ENCODE assay signal across 1 cellular context in the genomic region with DNA sequence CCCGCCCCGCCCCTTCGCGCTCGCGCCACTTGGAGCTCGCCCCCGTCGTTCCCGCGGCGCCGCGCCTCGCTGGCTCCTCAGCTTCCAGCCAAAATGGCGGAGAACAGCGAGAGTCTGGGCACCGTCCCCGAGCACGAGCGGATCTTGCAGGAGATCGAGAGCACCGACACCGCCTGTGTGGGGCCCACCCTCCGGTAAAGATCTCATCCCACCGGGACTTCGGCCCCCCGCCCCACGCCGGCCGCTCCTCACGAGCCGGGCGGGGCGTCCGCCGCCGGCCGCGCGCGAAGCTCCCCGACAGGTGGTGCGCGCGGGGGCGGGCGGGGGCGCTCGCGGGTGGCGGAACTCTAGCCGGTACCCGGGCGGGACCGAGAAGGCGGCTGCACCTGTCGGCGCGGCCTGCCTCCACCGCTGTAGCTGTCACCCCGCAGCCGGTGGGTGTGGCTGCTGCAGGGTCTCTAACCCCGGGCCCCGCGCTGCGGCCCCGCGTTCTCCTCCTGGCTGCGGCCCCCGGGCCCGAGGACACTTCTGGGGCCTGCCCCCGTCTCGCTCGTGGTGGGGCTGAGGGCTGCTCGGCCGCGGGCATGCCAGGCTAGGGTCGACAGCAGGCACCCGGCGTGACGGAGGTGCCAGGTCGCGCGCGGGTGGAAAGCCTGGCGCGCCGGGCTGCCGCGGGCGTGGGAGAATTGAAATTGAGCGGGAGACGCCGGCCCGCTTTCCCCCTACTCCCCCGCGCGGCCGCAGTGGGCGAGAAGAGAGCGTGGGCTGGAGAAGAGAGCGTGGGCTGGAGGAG.
TF ChIP-seq lines count a peak whose summit lies in the region.

A gene with protein sequence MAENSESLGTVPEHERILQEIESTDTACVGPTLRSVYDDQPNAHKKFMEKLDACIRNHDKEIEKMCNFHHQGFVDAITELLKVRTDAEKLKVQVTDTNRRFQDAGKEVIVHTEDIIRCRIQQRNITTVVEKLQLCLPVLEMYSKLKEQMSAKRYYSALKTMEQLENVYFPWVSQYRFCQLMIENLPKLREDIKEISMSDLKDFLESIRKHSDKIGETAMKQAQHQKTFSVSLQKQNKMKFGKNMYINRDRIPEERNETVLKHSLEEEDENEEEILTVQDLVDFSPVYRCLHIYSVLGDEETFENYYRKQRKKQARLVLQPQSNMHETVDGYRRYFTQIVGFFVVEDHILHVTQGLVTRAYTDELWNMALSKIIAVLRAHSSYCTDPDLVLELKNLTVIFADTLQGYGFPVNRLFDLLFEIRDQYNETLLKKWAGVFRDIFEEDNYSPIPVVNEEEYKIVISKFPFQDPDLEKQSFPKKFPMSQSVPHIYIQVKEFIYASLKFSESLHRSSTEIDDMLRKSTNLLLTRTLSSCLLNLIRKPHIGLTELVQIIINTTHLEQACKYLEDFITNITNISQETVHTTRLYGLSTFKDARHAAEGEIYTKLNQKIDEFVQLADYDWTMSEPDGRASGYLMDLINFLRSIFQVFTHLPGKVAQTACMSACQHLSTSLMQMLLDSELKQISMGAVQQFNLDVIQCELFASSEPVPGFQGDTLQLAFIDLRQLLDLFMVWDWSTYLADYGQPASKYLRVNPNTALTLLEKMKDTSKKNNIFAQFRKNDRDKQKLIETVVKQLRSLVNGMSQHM (plus strand): TSS at position 80 of the 793 bp plus-strand sequence. CDS start 14 bp downstream, at position 94.

TF ChIP-seq in IMR-90, 13 proteins besides CTCF, POLR2A, EP300 and RAD21:
- peak; percentile 11 for TF ChIP-seq RCOR1 (IDR thresholded peaks at IDR 0.05; ENCODE audit: insufficient replicate concordance, low read length)
- TF ChIP-seq MXI1 (IDR thresholded peaks at IDR 0.05; ENCODE audit: borderline replicate concordance, low read depth, low read length) = no peak; the same call in 1 of the 2 replicates
TF ChIP-seq in IMR-90: peak in this region for 1.
